Comparison of ENCODE assay signal across 22 cellular contexts in genomic region chr7:50957855-50958254, GRCh38.
"Had no signal": no experiment of that assay in that cellular context is flagged by ENCODE, and none has a peak within 500 bp of the region (broad histone marks: within the 10 kb centered on the region; RNA-seq: fewer than 3 reads in every experiment).

No MANE protein-coding gene starts in this region.

- DNase-seq: activated CD8-positive, alpha-beta T cell treated with anti-CD3 and anti-CD28 coated beads for 36 hours; activated gamma-delta T cell; activated naive CD4-positive, alpha-beta T cell treated with anti-CD3 and anti-CD28 coated beads, Interleukin-2, amount 50 U/mL, for 16 hours; activated naive CD8-positive, alpha-beta T cell treated with anti-CD3 and anti-CD28 coated beads, Interleukin-2, amount 50 U/mL, for 24 hours; effector CD8-positive, alpha-beta T cell; head of caudate nucleus; left lung; midbrain; spleen; stimulated activated CD4-positive, alpha-beta T cell treated with anti-CD3 and anti-CD28 coated beads, Interleukin-4, amount 100 ng/mL, for 1 hour; stimulated activated naive CD4-positive, alpha-beta T cell; testis; trophoblast cell had no signal

- H3K4me3 Mint-ChIP-seq: activated CD4-positive, alpha-beta T cell treated with anti-CD3 and anti-CD28 coated beads, Interleukin-2, amount 10 ng/mL, durations not matched to agents 24 days and 14 days; activated CD8-positive, alpha-beta T cell treated with anti-CD3 and anti-CD28 coated beads for 36 hours; activated naive CD8-positive, alpha-beta T cell treated with anti-CD3 and anti-CD28 coated beads, Interleukin-2, amount 50 U/mL, for 24 hours; activated T-helper 1 cell treated with anti-CD3 and anti-CD28 coated beads, Interleukin-12 subunit alpha, Interleukin-12 subunit beta, Interleukin-2, Interleukin-4 antibody, amounts not matched to agents 30 ng/mL and 10 ng/mL and 1 ng/mL, durations not matched to agents 14 hours and 24 hours and 36 hours; dendritic cell treated with granulocyte-macrophage colony-stimulating factor and Interleukin-4, amounts not matched to agents 40 ng/mL and 50 ng/mL, for 4 days; natural killer cell treated with Interleukin-12 subunit alpha and Interleukin-12 subunit beta and Interleukin-15 and Interleukin-18, amount 100 ng/mL, for 72 hours had no signal

- H3K9me3 Mint-ChIP-seq: activated CD4-positive, alpha-beta T cell treated with anti-CD3 and anti-CD28 coated beads, Interleukin-2, amount 10 ng/mL, durations not matched to agents 24 days and 14 days; activated CD8-positive, alpha-beta T cell treated with anti-CD3 and anti-CD28 coated beads for 36 hours; activated naive CD8-positive, alpha-beta T cell treated with anti-CD3 and anti-CD28 coated beads, Interleukin-2, amount 50 U/mL, for 24 hours; activated T-helper 1 cell treated with anti-CD3 and anti-CD28 coated beads, Interleukin-12 subunit alpha, Interleukin-12 subunit beta, Interleukin-2, Interleukin-4 antibody, amounts not matched to agents 30 ng/mL and 10 ng/mL and 1 ng/mL, durations not matched to agents 14 hours and 24 hours and 36 hours; dendritic cell treated with granulocyte-macrophage colony-stimulating factor and Interleukin-4, amounts not matched to agents 40 ng/mL and 50 ng/mL, for 4 days; natural killer cell treated with Interleukin-12 subunit alpha and Interleukin-12 subunit beta and Interleukin-15 and Interleukin-18, amount 100 ng/mL, for 72 hours had no signal

- H3K9me3 ChIP-seq: gastroesophageal sphincter, left lung, prostate gland, spleen, testis, vagina had no signal

- ATAC-seq: activated CD4-positive, CD25-positive, alpha-beta regulatory T cell treated with anti-CD3 and anti-CD28 coated beads, Interleukin-2, amount 50 U/mL, for 24 hours; activated CD8-positive, alpha-beta T cell treated with anti-CD3 and anti-CD28 coated beads for 36 hours; activated naive CD8-positive, alpha-beta T cell treated with anti-CD3 and anti-CD28 coated beads, Interleukin-2, amount 50 U/mL, for 24 hours; gastroesophageal sphincter; left lung; natural killer cell treated with Interleukin-12 subunit alpha and Interleukin-12 subunit beta and Interleukin-15 and Interleukin-18, amount 100 ng/mL, for 72 hours had no signal

- FAIRE-seq: keratinocyte had no signal

- H3K4me3 ChIP-seq: gastroesophageal sphincter, left lung, prostate gland, spleen, testis, vagina had no signal

- H3K27me3 Mint-ChIP-seq: activated CD4-positive, alpha-beta T cell treated with anti-CD3 and anti-CD28 coated beads, Interleukin-2, amount 10 ng/mL, durations not matched to agents 24 days and 14 days; activated CD8-positive, alpha-beta T cell treated with anti-CD3 and anti-CD28 coated beads for 36 hours; natural killer cell treated with Interleukin-12 subunit alpha and Interleukin-12 subunit beta and Interleukin-15 and Interleukin-18, amount 100 ng/mL, for 72 hours had no signal

- H3K4me1 Mint-ChIP-seq: activated CD4-positive, alpha-beta T cell treated with anti-CD3 and anti-CD28 coated beads, Interleukin-2, amount 10 ng/mL, durations not matched to agents 24 days and 14 days; activated naive CD8-positive, alpha-beta T cell treated with anti-CD3 and anti-CD28 coated beads, Interleukin-2, amount 50 U/mL, for 24 hours had no signal

- H3K27ac ChIP-seq: gastroesophageal sphincter, left lung, prostate gland, spleen, testis, vagina had no signal

- H3K36me3 Mint-ChIP-seq: natural killer cell treated with Interleukin-12 subunit alpha and Interleukin-12 subunit beta and Interleukin-15 and Interleukin-18, amount 100 ng/mL, for 72 hours had no signal

- H3K27ac Mint-ChIP-seq: activated CD4-positive, alpha-beta T cell treated with anti-CD3 and anti-CD28 coated beads, Interleukin-2, amount 10 ng/mL, durations not matched to agents 24 days and 14 days; activated CD8-positive, alpha-beta T cell treated with anti-CD3 and anti-CD28 coated beads for 36 hours; activated naive CD8-positive, alpha-beta T cell treated with anti-CD3 and anti-CD28 coated beads, Interleukin-2, amount 50 U/mL, for 24 hours; activated T-helper 1 cell treated with anti-CD3 and anti-CD28 coated beads, Interleukin-12 subunit alpha, Interleukin-12 subunit beta, Interleukin-2, Interleukin-4 antibody, amounts not matched to agents 30 ng/mL and 10 ng/mL and 1 ng/mL, durations not matched to agents 14 hours and 24 hours and 36 hours; dendritic cell treated with granulocyte-macrophage colony-stimulating factor and Interleukin-4, amounts not matched to agents 40 ng/mL and 50 ng/mL, for 4 days; natural killer cell treated with Interleukin-12 subunit alpha and Interleukin-12 subunit beta and Interleukin-15 and Interleukin-18, amount 100 ng/mL, for 72 hours had no signal

- H3K27me3 ChIP-seq: gastroesophageal sphincter, left lung, spleen, testis, vagina had no signal

- H3K36me3 ChIP-seq: gastroesophageal sphincter, left lung, prostate gland, spleen, vagina had no signal

- H3K4me1 ChIP-seq: prostate gland had no signal
